Comparison of ENCODE assay signal across 8 cellular contexts in genomic region chr12:56630180-56630632, GRCh38. TPM values are rescaled to one million over a fixed set of nuclear protein-coding genes. Genes with fewer than 3 reads are reported as not detected.
DNase-seq lines count a peak whose midpoint lies in the region; ATAC-seq and TF ChIP-seq lines count a peak whose summit lies in the region.

Gene BAZ2A, minus strand, starts transcription at chr12:56630326. Its CDS starts 12,796 bp downstream, at chr12:56617530.

- no peaks in the 10 kb centered on the region for H3K36me3 ChIP-seq in ovary
- H3K36me3 ChIP-seq in thoracic aorta: peaks cover 5% of the 10 kb centered on the region

- H3K4me1 ChIP-seq in ovary (ENCODE audit: insufficient read depth) (peaks cover 20% of the 10 kb centered on the region), thoracic aorta (ENCODE audit: control insufficient read depth in 1 of 2, low read depth in 2 of 2) (peaks cover 49 to 70% of the 10 kb centered on the region in 2 donors)

- H3K27ac ChIP-seq in ovary (peak within 1 kb of the TSS; percentile 85 to 98), thoracic aorta (peak within 1 kb of the TSS; percentile 91)

- WGBS in ovary, 3 donors: 0 to 1% (median 1%) methylated on average over 25 to 31 of the region's 31 CpGs

- H3K9me3 ChIP-seq in ovary (no peaks in the 10 kb centered on the region), thoracic aorta (no peaks in the 10 kb centered on the region)

- TF ChIP-seq POLR2A in ovary (IDR thresholded peaks at IDR 0.05): peak; percentile 32

- TF ChIP-seq CTCF in GM12865 (IDR thresholded peaks at IDR 0.05; ENCODE audit: insufficient read depth, low read depth, low read length, missing control alignments) (no peak), ovary (IDR thresholded peaks at IDR 0.05) (no peak), thoracic aorta (IDR thresholded peaks at IDR 0.05) (no peak)

- H3K27me3 ChIP-seq in ovary (no peaks in the 10 kb centered on the region), thoracic aorta (replicated peaks; ENCODE audit: insufficient read depth) (no peaks in the 10 kb centered on the region)

- intact Hi-C loops in Right ventricle myocardium superior (cut with DNase I) (loop anchor here (10.0 kb wide), 1 partner anchor 115 kb away; no protein-coding TSS in a partner anchor), ovary (cut with DNase I) (loop anchor here in 3 of 4 donors (5.0 to 10.0 kb wide), 3 partner anchors 108 to 895 kb away; partner anchors contain the start of gene RBMS2 (in 1 of the 3))

- peak; percentile 62 for ATAC-seq in HG02678 (IDR thresholded peaks at IDR 0.05; ENCODE audit: unreplicated experiment)
- peak; percentile 89 for ATAC-seq in Right ventricle myocardium superior (ENCODE audit: poor library complexity)
- ATAC-seq in thoracic aorta (ENCODE audit: insufficient number of reproducible peaks, low FRiP score, low read depth): peak; percentile 21

- TF ChIP-seq EP300 in ovary (IDR thresholded peaks at IDR 0.05): no peak

- DNase-seq in GM12865 (ENCODE audit: low read depth) (peak; percentile 91), NCI-H1417 (lab: John Stamatoyannopoulos, UW) (peak; percentile 88 to 90 (median 88)), T follicular helper cell (ENCODE audit: low read depth) (peak; percentile 73), Right ventricle myocardium superior (peak; percentile 93), ovary (peak; percentile 79 to 90 (median 87)), thoracic aorta (ENCODE audit: low spot score) (peak; percentile 61)
- peak; percentile 67 for DNase-seq in activated naive CD8-positive, alpha-beta T cell treated with anti-CD3 and anti-CD28 coated beads, Interleukin-2, amount 50 U/mL, for 16 hours (ENCODE audit: low read depth, low spot score)

- H3K4me3 ChIP-seq in GM12865 (ENCODE audit: low read depth, low read length) (peak within 1 kb of the TSS; percentile 90), ovary (peak within 1 kb of the TSS; percentile 81), thoracic aorta (peak within 1 kb of the TSS; percentile 97)

RNA-seq across cellular contexts. Expression of gene BAZ2A, which starts in this region (rescaled TPM):
- total RNA-seq in Right ventricle myocardium superior: 28.5 TPM
- total RNA-seq in ovary: 100 to 1,000 TPM in 2 of 7 donors, 10 to 100 TPM in 5; 49.4 to 105 (median 77.5) TPM
- polyA plus RNA-seq in ovary: 10 to 100 TPM; 38.3 to 93.6 TPM
- total RNA-seq in thoracic aorta: 100 to 1,000 TPM in 1 of 2 donors, 10 to 100 TPM in 1; 84.5 to 172 TPM

Comparison
In these comparisons a context has a peak if more than half of its experiments do, and no peak if none do; other contexts are left out.
1. Peak in every context shown above with its lines: DNase-seq, ATAC-seq, H3K4me3 ChIP-seq and H3K27ac ChIP-seq.
2. ATAC-seq: peak in every context shown above with its lines; median percentile 89 in Right ventricle myocardium superior; 62 in HG02678; 21 in thoracic aorta.